ENCODE assay signal across 8 cellular contexts in the genomic region with DNA sequence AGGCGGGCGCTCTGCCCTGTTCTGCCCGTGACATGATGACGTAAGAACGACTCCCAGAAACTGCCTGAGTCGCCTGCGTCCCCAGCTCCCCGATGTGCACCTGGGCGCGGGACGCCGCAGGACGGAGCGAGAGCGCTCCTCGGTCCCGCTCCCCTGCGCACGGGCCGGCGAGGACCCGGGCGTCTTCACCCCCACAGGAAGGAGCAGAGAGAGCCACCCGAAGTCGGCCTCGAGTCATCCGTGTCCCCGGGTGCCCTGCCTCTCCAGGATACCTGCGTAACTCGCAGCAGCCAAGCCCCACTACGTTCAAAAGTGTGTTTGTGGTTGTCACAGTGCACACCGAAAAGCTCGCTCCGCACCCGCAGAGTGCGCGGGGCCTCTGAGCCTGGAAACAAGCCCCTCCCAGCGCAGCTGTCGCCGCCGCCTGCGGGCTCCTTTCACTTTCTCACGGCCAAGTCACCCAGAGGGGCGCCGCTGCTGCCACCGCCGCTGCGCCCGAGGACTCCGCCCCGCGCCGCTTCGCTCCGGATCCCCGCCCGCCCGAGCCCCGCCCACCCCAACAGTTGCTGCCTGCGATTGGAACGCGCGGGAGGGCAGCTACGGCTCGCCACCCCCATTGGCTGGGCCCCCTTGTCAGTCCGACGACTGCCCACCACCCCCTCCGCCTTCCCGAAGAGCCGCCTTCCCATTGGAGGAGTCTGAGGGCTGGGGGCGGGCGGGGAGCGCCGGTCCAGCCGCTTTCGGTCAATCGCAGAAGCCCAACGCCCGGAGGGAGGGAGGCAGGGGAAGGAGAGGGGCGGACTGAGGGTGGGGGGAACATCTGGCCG. TPM values are rescaled to one million over a fixed set of nuclear protein-coding genes. Genes with fewer than 3 reads are reported as not detected.
DNase-seq lines count a peak whose midpoint lies in the region; ATAC-seq and TF ChIP-seq lines count a peak whose summit lies in the region.

No MANE protein-coding gene starts in this region.

- peak; percentile 63 for ATAC-seq in HG03457 (IDR thresholded peaks at IDR 0.05; ENCODE audit: unreplicated experiment)

- POLR2A ChIA-PET in BJ (lab: Charles Lee), result interaction anchor here (0.6 to 0.7 kb wide), 4 partner anchors 18 to 720 kb away, joined by 3 to 11 read pairs (median 8); no protein-coding TSS in a partner anchor

- CTCF ChIA-PET in BJ (lab: Yijun Ruan, JAX), result interaction anchor here (0.7 to 1.3 kb wide), 3 partner anchors 13 to 251 kb away, joined by 3 to 4 read pairs (median 3); no protein-coding TSS in a partner anchor

- DNase-seq in BJ (ENCODE audit: low read depth), result peak; percentile 95
- peak; percentile 90 for DNase-seq in GM19240 (ENCODE audit: insufficient read length, low spot score)
- peak; percentile 97 to 98 for DNase-seq in NCI-H524 (lab: John Stamatoyannopoulos, UW)
- peak; percentile 95 to 98 for DNase-seq in activated CD4-positive, alpha-beta T cell treated with anti-CD3 and anti-CD28 coated beads for 4 hours
- DNase-seq in stimulated activated CD4-positive, alpha-beta T cell treated with anti-CD3 and anti-CD28 coated beads, Interleukin-1b, Interleukin-23, amount 100 ng/mL, for 24 hours (ENCODE audit: low read depth in 4 of 4, low spot score in 1 of 4), result peak; percentile 85 to 97 (median 92)

- no peaks in the 10 kb centered on the region for H3K36me3 ChIP-seq in BJ (ENCODE audit: control insufficient read depth, insufficient read depth, low read length)

- H3K27ac ChIP-seq in cingulate gyrus (ENCODE audit: low read depth, low read length) (peak overlapping the region; percentile 99), layer of hippocampus (ENCODE audit: low read depth, low read length) (peak overlapping the region; percentile 99)

- H3K27me3 ChIP-seq in BJ (ENCODE audit: control insufficient read depth, insufficient read depth, low read length) (peaks cover 2% of the 10 kb centered on the region), layer of hippocampus (ENCODE audit: control insufficient read depth, insufficient read depth, low read length) (no peaks in the 10 kb centered on the region)

- TF ChIP-seq CTCF in BJ (IDR thresholded peaks at IDR 0.05; ENCODE audit: insufficient read depth, low read depth, low read length), result no peak

- peak overlapping the region; percentile 68 for H3K4me3 ChIP-seq in BJ (ENCODE audit: low read depth, low read length)

RNA-seq across cellular contexts. Expression of a gene that starts 3.1 kb away (rescaled TPM):
- 12.7 and 13.6 TPM in 2 replicates for polyA plus RNA-seq in BJ (2011; rRNA removed)
- polyA minus RNA-seq in BJ (2011; rRNA and poly(A)+ RNA removed), result 14.7 and 16.8 TPM in 2 replicates

Comparison
In these comparisons a context has a peak if more than half of its experiments do, and no peak if none do; other contexts are left out.
1. Peak in every context shown above with its lines: DNase-seq, ATAC-seq, H3K4me3 ChIP-seq and H3K27ac ChIP-seq.